In the genomic region with DNA sequence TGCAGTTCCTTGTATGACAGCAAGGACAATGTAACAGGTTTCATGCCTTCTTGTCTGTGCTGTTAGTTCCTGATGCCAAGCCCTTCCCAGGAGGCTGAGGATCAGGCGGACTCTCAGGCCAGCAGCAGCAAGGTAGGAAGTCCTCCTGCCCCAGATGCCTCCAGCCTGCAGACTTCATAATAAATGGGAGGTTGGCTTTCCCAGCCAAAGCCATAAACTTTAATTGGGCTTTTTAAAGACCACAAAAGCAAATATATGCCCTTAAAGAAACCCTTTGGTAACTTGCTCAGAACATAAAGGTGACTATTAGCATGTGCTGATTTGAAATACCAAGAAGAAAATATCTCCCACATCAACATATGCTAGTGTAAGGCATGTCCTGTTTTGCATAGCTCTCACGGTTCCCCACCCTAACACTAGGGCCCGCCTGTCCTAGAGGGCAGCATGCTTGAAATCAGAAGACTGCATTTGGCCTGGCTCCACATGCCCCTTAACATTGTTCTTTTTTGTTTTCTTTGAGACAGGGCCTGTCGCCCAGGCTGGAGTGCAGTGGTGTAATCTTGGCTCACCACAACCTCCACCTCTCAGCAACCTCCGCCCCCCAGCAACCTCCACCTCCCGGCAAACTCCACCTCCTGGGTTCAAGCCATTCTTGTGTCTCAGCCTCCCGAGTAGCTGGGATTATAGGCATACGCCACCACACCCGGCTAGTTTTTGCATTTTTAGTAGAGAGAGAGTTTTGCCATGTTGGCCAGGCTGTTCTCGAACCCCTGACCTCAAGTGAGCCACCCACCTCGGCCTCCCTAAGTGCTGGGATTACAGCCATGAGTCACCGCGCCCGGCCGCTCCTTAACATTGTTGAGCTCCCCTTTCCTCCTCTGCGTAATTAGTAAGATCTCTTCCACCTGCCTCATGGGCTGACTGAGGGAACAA, we compare ENCODE assay signal across 18 cellular contexts. TPM values are rescaled to one million over a fixed set of nuclear protein-coding genes. Genes with fewer than 3 reads are reported as not detected.
A peak's percentile ranks its signal among the peaks of the same experiment; 100 is the strongest.
DNase-seq lines count a peak whose midpoint lies in the region; ATAC-seq and TF ChIP-seq lines count a peak whose summit lies in the region.
"Had no signal": no experiment of that assay in that cellular context is flagged by ENCODE, and none has a peak within 500 bp of the region (broad histone marks: within the 10 kb centered on the region; RNA-seq: fewer than 3 reads in every experiment).

No MANE protein-coding gene starts in this region.

- H4K20me1 ChIP-seq in osteoblast (ENCODE audit: insufficient read depth, low read length), result no peaks in the 10 kb centered on the region

- H3K36me3 ChIP-seq in osteoblast (ENCODE audit: insufficient read depth, low read length), result no peaks in the 10 kb centered on the region
- H3K36me3 ChIP-seq: colonic mucosa had no signal

- no peaks in the 10 kb centered on the region for H3K4me1 ChIP-seq in osteoblast (ENCODE audit: insufficient read depth, low read length)
- H3K4me1 ChIP-seq: body of pancreas, colonic mucosa had no signal

- no peaks in the 10 kb centered on the region for H3K9me3 ChIP-seq in osteoblast (ENCODE audit: low read depth, low read length)
- H3K9me3 ChIP-seq: body of pancreas, colonic mucosa had no signal

- H3K79me2 ChIP-seq in osteoblast (ENCODE audit: insufficient read depth, low read length), result no peaks in the 10 kb centered on the region
- H3K79me2 ChIP-seq: hepatocyte had no signal

- no peak overlapping the region for H2AFZ ChIP-seq in osteoblast (ENCODE audit: low read length)
- H2AFZ ChIP-seq: hepatocyte had no signal

- ATAC-seq in esophagus mucosa, result peak; percentile 46
- no peak for ATAC-seq in HG03457 (IDR thresholded peaks at IDR 0.05; ENCODE audit: unreplicated experiment)
- ATAC-seq: body of pancreas had no signal

- H3K4me2 ChIP-seq in osteoblast (ENCODE audit: insufficient read depth, low read length), result no peak overlapping the region
- H3K4me2 ChIP-seq: hepatocyte had no signal

- no peak overlapping the region for H3K4me3 ChIP-seq in osteoblast (ENCODE audit: insufficient read depth, low read length)
- H3K4me3 ChIP-seq: body of pancreas, colonic mucosa, hepatocyte had no signal

- TF ChIP-seq CTCF in C4-2B (conservative IDR thresholded peaks at IDR 0.05) (no peak; the same call in 1 of the 2 replicates), GM12873 (IDR thresholded peaks at IDR 0.05; ENCODE audit: insufficient read depth, low read depth, low read length, missing control alignments) (peak; percentile 5), osteoblast (IDR thresholded peaks at IDR 0.05; ENCODE audit: extremely low read depth, low read depth, low read length) (no peak)

- H3K27ac ChIP-seq in C4-2B, result peak overlapping the region; percentile 42
- no peak overlapping the region for H3K27ac ChIP-seq in osteoblast (ENCODE audit: low read depth, low read length)
- H3K27ac ChIP-seq: body of pancreas, colonic mucosa, hepatocyte had no signal

- DNase-seq in osteoblast (ENCODE audit: insufficient read length, low spot score, missing footprints) (peak; percentile 64), HuH-7.5 (ENCODE audit: low spot score) (no peak), NCI-H510A treated with DMSO at 0.1 percent for 48 hours (lab: John Stamatoyannopoulos, UW) (no peak)
- DNase-seq: activated CD4-positive, alpha-beta T cell treated with anti-CD3 and anti-CD28 coated beads, Interleukin-2, amount 50 U/mL, for 1 hour; activated naive CD8-positive, alpha-beta T cell treated with anti-CD3 and anti-CD28 coated beads, Interleukin-2, amount 10 ng/mL, durations not matched to agents 7 days and 5 days; AML-193; body of pancreas; colonic mucosa; GF-D8; NCI-H82; nucleus accumbens had no signal

- H3K27me3 ChIP-seq in osteoblast (ENCODE audit: insufficient read depth, low read length), result no peaks in the 10 kb centered on the region
- H3K27me3 ChIP-seq: body of pancreas, colonic mucosa, hepatocyte had no signal

RNA-seq across cellular contexts. Expression of a gene that starts 44.6 kb away (rescaled TPM):
- 0.12 TPM for total RNA-seq in esophagus mucosa
- total RNA-seq in osteoblast, result not detected in 2 replicates
- total RNA-seq: body of pancreas, hepatocyte, kidney epithelial cell, M059J had no signal
